In genomic region chr1:227474072-227474471, GRCh38 we compare ENCODE assay signal across 7 cellular contexts.
DNase-seq lines count a peak whose midpoint lies in the region; ATAC-seq and TF ChIP-seq lines count a peak whose summit lies in the region.
"Not testable (repeated sequence)": the region's sequence is repeated elsewhere in the genome, so short reads cannot be mapped to it uniquely, and the experiment has no call there.

No MANE protein-coding gene starts in this region.

- H3K4me1 ChIP-seq in endodermal cell (ENCODE audit: control insufficient read depth, insufficient read depth, low read length): not testable (repeated sequence)

- peaks cover 13% of the 10 kb centered on the region for H3K9me3 Mint-ChIP-seq in endodermal cell
- H3K9me3 Mint-ChIP-seq in nephron progenitor cell: peaks cover 56% of the 10 kb centered on the region

- peaks cover 47% of the 10 kb centered on the region for H3K27me3 Mint-ChIP-seq in endodermal cell (ENCODE audit: insufficient read depth)
- H3K27me3 Mint-ChIP-seq in nephron progenitor cell (ENCODE audit: low read depth, poor library complexity): peaks cover 37% of the 10 kb centered on the region

- WGBS in endodermal cell (ENCODE audit: insufficient coverage in 1 of 2, insufficient read length in 1 of 2), 2 experiments: 29 to 55% methylated on average over 3 to 5 of the region's 5 CpGs

- not testable (repeated sequence) for H3K9me3 ChIP-seq in endodermal cell (ENCODE audit: control insufficient read depth, low read length)

- H3K4me1 Mint-ChIP-seq in endodermal cell, nephron progenitor cell: not testable (repeated sequence)

- H3K4me3 Mint-ChIP-seq in endodermal cell, nephron progenitor cell: not testable (repeated sequence)

- not testable (repeated sequence) for H3K27ac Mint-ChIP-seq in endodermal cell, nephron progenitor cell

- H3K36me3 ChIP-seq in endodermal cell (ENCODE audit: control insufficient read depth, insufficient read depth, low read length): not testable (repeated sequence)

- DNase-seq in ELF-1 (ENCODE audit: low read depth, low spot score) (peak; percentile 78), NCI-H1417 (lab: John Stamatoyannopoulos, UW) (peak in 2 of 3 experiments; percentile 38 to 58), NCI-H345 (lab: John Stamatoyannopoulos, UW) (peak; percentile 17), NCI-H748 (lab: John Stamatoyannopoulos, UW; ENCODE audit: unreplicated experiment) (peak; percentile 29), endodermal cell (peak; percentile 41), left lobe of liver (ENCODE audit: low spot score) (peak; percentile 26), nephron progenitor cell (peak; percentile 20)

- H3K4me3 ChIP-seq in endodermal cell (ENCODE audit: low read length): not testable (repeated sequence)

- ATAC-seq in left lobe of liver: not testable (repeated sequence)

- H3K27me3 ChIP-seq in endodermal cell (ENCODE audit: control insufficient read depth, insufficient read depth, low read length, poor library complexity, severe bottlenecking): not testable (repeated sequence)

- TF ChIP-seq CTCF in endodermal cell (conservative IDR thresholded peaks at IDR 0.05); nephron progenitor cell (IDR thresholded peaks at IDR 0.05): not testable (repeated sequence)

- H3K9ac ChIP-seq in endodermal cell (ENCODE audit: extremely low read depth, low read length, poor library complexity, severe bottlenecking): not testable (repeated sequence)

- H3K27ac ChIP-seq in endodermal cell (ENCODE audit: low read depth, low read length): not testable (repeated sequence)

- not testable (repeated sequence) for H3K36me3 Mint-ChIP-seq in endodermal cell (ENCODE audit: low read depth); nephron progenitor cell (ENCODE audit: low read depth)

Comparison
In these comparisons a context has a peak if more than half of its experiments do, and no peak if none do; other contexts are left out.
1. DNase-seq: peak in every context shown above with its lines; median percentile 78 in ELF-1; 48 in NCI-H1417; 41 in endodermal cell; 29 in NCI-H748; 26 in left lobe of liver; 20 in nephron progenitor cell; 17 in NCI-H345.